In the genomic region with DNA sequence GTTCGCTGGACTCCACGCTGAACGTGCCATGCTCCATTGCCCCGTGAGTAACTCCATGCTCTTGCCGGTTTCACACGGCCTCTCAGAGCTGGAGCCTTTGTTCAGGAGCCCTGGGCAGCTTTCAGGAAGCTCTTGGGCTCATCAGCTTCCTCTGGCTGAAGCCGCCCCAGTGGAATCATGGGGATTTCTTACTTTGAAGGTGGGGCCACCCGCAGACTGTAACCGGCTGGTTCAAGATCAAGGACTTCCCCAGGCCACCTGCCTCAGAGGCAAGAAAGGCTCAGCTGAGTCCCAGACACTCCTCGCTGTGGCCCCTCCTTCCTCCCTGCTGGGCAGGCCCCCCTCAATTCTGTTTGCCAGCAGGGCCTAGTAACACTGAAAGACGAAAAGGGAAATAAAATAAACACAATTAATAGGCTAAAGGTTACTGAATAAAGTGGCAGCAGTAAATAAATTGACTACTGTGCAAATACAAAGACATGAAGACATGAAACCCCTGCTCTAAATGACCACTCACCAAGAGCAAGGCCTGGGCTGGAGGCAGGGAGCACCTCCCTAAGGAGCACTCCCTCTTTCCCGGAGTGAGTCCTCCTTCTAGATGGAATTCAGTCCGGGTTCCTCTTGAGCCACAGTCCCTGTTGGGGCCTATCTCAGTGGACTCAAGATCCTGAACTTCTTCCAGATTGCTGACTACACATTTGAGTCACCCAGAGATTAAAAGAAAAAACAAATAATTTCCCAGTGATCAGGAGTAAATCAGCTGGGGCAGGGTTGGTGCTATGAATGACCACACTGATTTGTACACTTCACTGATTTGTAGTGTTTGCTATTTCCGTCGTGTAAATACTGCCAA, we compare ENCODE assay signal across 8 cellular contexts. TPM values are rescaled to one million over a fixed set of nuclear protein-coding genes. Genes with fewer than 3 reads are reported as not detected.
DNase-seq lines count a peak whose midpoint lies in the region; ATAC-seq and TF ChIP-seq lines count a peak whose summit lies in the region.

No MANE protein-coding gene starts in this region.

- H3K27me3 ChIP-seq in GM23338 (ENCODE audit: insufficient read depth) (no peaks in the 10 kb centered on the region), tibial artery (peaks cover 0 to 3% of the 10 kb centered on the region in 2 donors)

- POLR2A ChIA-PET in activated CD4-positive, alpha-beta T cell treated with anti-CD3 and anti-CD28 coated beads, Interleukin-2, amount 10 ng/mL, durations not matched to agents 7 days and 5 days (lab: Charles Lee), result no interaction called here
- POLR2A ChIA-PET in activated CD8-positive, alpha-beta T cell treated with anti-CD3 and anti-CD28 coated beads, Interleukin-2, amount 10 ng/mL, durations not matched to agents 7 days and 5 days (lab: Charles Lee), result interaction anchor here (0.6 to 1.5 kb wide), 4 partner anchors 19 to 52 kb away, joined by 3 to 6 read pairs (median 3); no protein-coding TSS in a partner anchor

- H3K9me3 ChIP-seq in tibial artery, result no peaks in the 10 kb centered on the region

- no peak overlapping the region for H3K4me3 Mint-ChIP-seq in activated CD4-positive, alpha-beta T cell treated with anti-CD3 and anti-CD28 coated beads, Interleukin-2, amount 10 ng/mL, durations not matched to agents 7 days and 5 days
- H3K4me3 Mint-ChIP-seq in GM23338, result no peak overlapping the region
- peak overlapping the region; percentile 44 for H3K4me3 Mint-ChIP-seq in activated CD8-positive, alpha-beta T cell treated with anti-CD3 and anti-CD28 coated beads, Interleukin-2, amount 10 ng/mL, durations not matched to agents 7 days and 5 days

- intact Hi-C loops in tibial artery (cut with DNase I; ENCODE audit: low total_unique reads), result no loop called here

- H3K27ac ChIP-seq in GM23338 (ENCODE audit: low read depth), result no peak overlapping the region
- no peak overlapping the region for H3K27ac ChIP-seq in tibial artery

- no peaks in the 10 kb centered on the region for H3K36me3 ChIP-seq in GM23338 (ENCODE audit: insufficient read depth)
- H3K36me3 ChIP-seq in tibial artery, result no peaks in the 10 kb centered on the region

- no peaks in the 10 kb centered on the region for H3K9me2 ChIP-seq in GM23338 (ENCODE audit: insufficient read depth)

- no peaks in the 10 kb centered on the region for H3K27me3 Mint-ChIP-seq in activated CD4-positive, alpha-beta T cell treated with anti-CD3 and anti-CD28 coated beads, Interleukin-2, amount 10 ng/mL, durations not matched to agents 7 days and 5 days
- H3K27me3 Mint-ChIP-seq in GM23338 (ENCODE audit: insufficient read depth, low read depth, poor library complexity), result peaks cover 10% of the 10 kb centered on the region
- no peaks in the 10 kb centered on the region for H3K27me3 Mint-ChIP-seq in activated CD8-positive, alpha-beta T cell treated with anti-CD3 and anti-CD28 coated beads, Interleukin-2, amount 10 ng/mL, durations not matched to agents 7 days and 5 days (ENCODE audit: low read depth)

- no peaks in the 10 kb centered on the region for H4K20me1 ChIP-seq in GM23338 (replicated peaks; ENCODE audit: insufficient read depth)

- no peaks in the 10 kb centered on the region for H3K9me3 Mint-ChIP-seq in activated CD4-positive, alpha-beta T cell treated with anti-CD3 and anti-CD28 coated beads, Interleukin-2, amount 10 ng/mL, durations not matched to agents 7 days and 5 days
- H3K9me3 Mint-ChIP-seq in GM23338, result no peaks in the 10 kb centered on the region
- H3K9me3 Mint-ChIP-seq in activated CD8-positive, alpha-beta T cell treated with anti-CD3 and anti-CD28 coated beads, Interleukin-2, amount 10 ng/mL, durations not matched to agents 7 days and 5 days (ENCODE audit: insufficient read depth), result no peaks in the 10 kb centered on the region

- ATAC-seq in GM23338 (peak; percentile 86), GM21528 (IDR thresholded peaks at IDR 0.05; ENCODE audit: low FRiP score, unreplicated experiment) (no peak)
- ATAC-seq in activated CD8-positive, alpha-beta T cell treated with anti-CD3 and anti-CD28 coated beads, Interleukin-2, amount 10 ng/mL, durations not matched to agents 7 days and 5 days, result peak; percentile 89

- H2AFZ ChIP-seq in GM23338, result peak overlapping the region; percentile 60; the same call in 1 of the 2 replicates

- H3K36me3 Mint-ChIP-seq in activated CD4-positive, alpha-beta T cell treated with anti-CD3 and anti-CD28 coated beads, Interleukin-2, amount 10 ng/mL, durations not matched to agents 7 days and 5 days (ENCODE audit: low read depth), result no peaks in the 10 kb centered on the region
- H3K36me3 Mint-ChIP-seq in GM23338 (ENCODE audit: low read depth), result no peaks in the 10 kb centered on the region
- H3K36me3 Mint-ChIP-seq in activated CD8-positive, alpha-beta T cell treated with anti-CD3 and anti-CD28 coated beads, Interleukin-2, amount 10 ng/mL, durations not matched to agents 7 days and 5 days (ENCODE audit: low read depth), result peaks cover 2% of the 10 kb centered on the region

- TF ChIP-seq CTCF in GM23338 (conservative IDR thresholded peaks at IDR 0.05; ENCODE audit: low read depth in 2 of 2), result no peak
- no peak for TF ChIP-seq CTCF in tibial artery (IDR thresholded peaks at IDR 0.05)

- H3K79me2 ChIP-seq in GM23338 (replicated peaks; ENCODE audit: insufficient read depth), result no peaks in the 10 kb centered on the region

- peak; percentile 51 for DNase-seq in activated CD4-positive, alpha-beta T cell treated with anti-CD3 and anti-CD28 coated beads, Interleukin-2, amount 10 ng/mL, durations not matched to agents 7 days and 5 days
- DNase-seq in activated CD4-positive, alpha-beta T cell treated with anti-CD3 and anti-CD28 coated beads, Interleukin-2, amount 50 U/mL, for 1 hour, result no peak
- DNase-seq in GM23338 (ENCODE audit: low spot score) (peak; percentile 66), Kasumi-1 (lab: John Stamatoyannopoulos, UW) (peak; percentile 60 to 78), iPS-NIHi11 (ENCODE audit: low spot score) (peak; percentile 56), tibial artery (peak; percentile 34 to 68)
- DNase-seq in activated CD8-positive, alpha-beta T cell treated with anti-CD3 and anti-CD28 coated beads, Interleukin-2, amount 10 ng/mL, durations not matched to agents 7 days and 5 days, result peak; percentile 67

- H3K4me1 ChIP-seq in GM23338 (ENCODE audit: insufficient read depth), result peaks cover 17% of the 10 kb centered on the region
- no peaks in the 10 kb centered on the region for H3K4me1 ChIP-seq in tibial artery

- peak overlapping the region; percentile 67 for H3K27ac Mint-ChIP-seq in activated CD4-positive, alpha-beta T cell treated with anti-CD3 and anti-CD28 coated beads, Interleukin-2, amount 10 ng/mL, durations not matched to agents 7 days and 5 days
- H3K27ac Mint-ChIP-seq in GM23338, result peak overlapping the region; percentile 92; the same call in 1 of the 2 replicates
- peak overlapping the region; percentile 77 for H3K27ac Mint-ChIP-seq in activated CD8-positive, alpha-beta T cell treated with anti-CD3 and anti-CD28 coated beads, Interleukin-2, amount 10 ng/mL, durations not matched to agents 7 days and 5 days

- no peak overlapping the region for H3K4me2 ChIP-seq in GM23338

- H3K4me1 Mint-ChIP-seq in activated CD4-positive, alpha-beta T cell treated with anti-CD3 and anti-CD28 coated beads, Interleukin-2, amount 10 ng/mL, durations not matched to agents 7 days and 5 days, result peaks cover 32% of the 10 kb centered on the region
- peaks cover 29% of the 10 kb centered on the region for H3K4me1 Mint-ChIP-seq in GM23338
- peaks cover 31% of the 10 kb centered on the region for H3K4me1 Mint-ChIP-seq in activated CD8-positive, alpha-beta T cell treated with anti-CD3 and anti-CD28 coated beads, Interleukin-2, amount 10 ng/mL, durations not matched to agents 7 days and 5 days (ENCODE audit: low read depth)

- no peaks in the 10 kb centered on the region for H3F3A ChIP-seq in GM23338 (replicated peaks; ENCODE audit: low read depth)

- H3K4me3 ChIP-seq in GM23338 (no peak overlapping the region), tibial artery (no peak overlapping the region)

- CTCF ChIA-PET in activated CD4-positive, alpha-beta T cell treated with anti-CD3 and anti-CD28 coated beads, Interleukin-2, amount 10 ng/mL, durations not matched to agents 7 days and 5 days (lab: Charles Lee), result interaction anchor here (0.8 to 2.6 kb wide), 5 partner anchors 9 to 504 kb away, joined by 3 to 8 read pairs (median 3); no protein-coding TSS in a partner anchor
- CTCF ChIA-PET in activated CD8-positive, alpha-beta T cell treated with anti-CD3 and anti-CD28 coated beads, Interleukin-2, amount 10 ng/mL, durations not matched to agents 7 days and 5 days (lab: Charles Lee), result interaction anchor here (0.7 to 1.3 kb wide), 4 partner anchors 22 to 49 kb away, joined by 3 read pairs; no protein-coding TSS in a partner anchor

TF ChIP-seq in GM23338, 12 proteins besides CTCF, POLR2A, EP300 and RAD21:
- TF ChIP-seq ZNF114 (CRISPR knock-in tag; IDR thresholded peaks at IDR 0.05), result no peak

RNA-seq across cellular contexts. Expression of a gene that starts 51.0 kb away (rescaled TPM):
- not detected for total RNA-seq in activated CD4-positive, alpha-beta T cell treated with anti-CD3 and anti-CD28 coated beads, Interleukin-2, amount 10 ng/mL, durations not matched to agents 7 days and 5 days
- 1.3 TPM in 1 of 2 replicates, not detected in the other for total RNA-seq in GM23338 (2014; rRNA removed; shearing (Covaris generic))
- 15.4 and 15.7 TPM in 2 replicates for polyA plus RNA-seq in GM23338 (2016; fragmentation: Nextera tagmentation; extraction: Ambion mirVana)
- total RNA-seq in activated CD8-positive, alpha-beta T cell treated with anti-CD3 and anti-CD28 coated beads, Interleukin-2, amount 10 ng/mL, durations not matched to agents 7 days and 5 days, result not detected

RNA-seq across cellular contexts. Expression of a gene that starts 56.2 kb away (rescaled TPM):
- total RNA-seq in activated CD4-positive, alpha-beta T cell treated with anti-CD3 and anti-CD28 coated beads, Interleukin-2, amount 10 ng/mL, durations not matched to agents 7 days and 5 days, result not detected
- 4.0 and 4.5 TPM in 2 replicates for total RNA-seq in GM23338 (2014; rRNA removed; shearing (Covaris generic))
- polyA plus RNA-seq in GM23338 (2016; fragmentation: Nextera tagmentation; extraction: Ambion mirVana), result 6.7 and 7.1 TPM in 2 replicates
- total RNA-seq in activated CD8-positive, alpha-beta T cell treated with anti-CD3 and anti-CD28 coated beads, Interleukin-2, amount 10 ng/mL, durations not matched to agents 7 days and 5 days, result not detected
